ENCODE assay signal across 12 cellular contexts in the genomic region with DNA sequence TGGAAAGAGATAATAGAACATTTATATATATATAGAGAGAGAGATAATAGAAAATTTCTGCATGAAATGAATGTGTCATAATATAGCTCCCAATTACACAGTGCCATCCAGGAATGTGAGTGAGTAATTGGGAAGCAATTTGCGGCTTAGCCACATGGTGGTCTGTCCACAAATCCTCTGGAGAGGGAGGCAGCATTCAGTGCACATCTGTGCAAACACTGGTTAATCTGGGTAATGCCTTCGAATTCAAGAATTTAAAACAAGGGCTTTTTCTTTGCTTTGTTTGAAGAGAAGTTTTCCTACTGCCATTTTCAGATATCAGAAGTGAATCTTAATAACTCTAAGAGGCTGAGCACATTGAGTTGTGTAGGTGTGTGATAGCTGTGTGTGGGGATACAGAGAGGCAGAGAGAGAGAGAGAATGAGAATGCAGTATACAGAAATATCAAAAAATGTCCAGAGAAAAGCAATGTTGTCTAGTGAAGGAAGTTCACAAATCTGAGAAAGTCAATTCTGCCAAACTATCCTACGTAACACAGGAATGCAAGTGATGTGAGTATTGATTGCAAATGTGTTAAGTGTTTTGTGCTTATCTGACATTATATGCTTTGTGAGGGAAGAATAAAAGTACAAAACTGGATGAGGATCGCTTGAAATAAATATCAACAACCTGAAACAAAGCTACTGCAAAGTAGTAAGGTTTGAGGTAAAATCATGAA.
DNase-seq lines count a peak whose midpoint lies in the region; ATAC-seq and TF ChIP-seq lines count a peak whose summit lies in the region.
"Had no signal": no experiment of that assay in that cellular context is flagged by ENCODE, and none has a peak within 500 bp of the region (broad histone marks: within the 10 kb centered on the region; RNA-seq: fewer than 3 reads in every experiment).

No MANE protein-coding gene starts in this region.

- H3K4me1 ChIP-seq in ovary (ENCODE audit: insufficient read depth): no peaks in the 10 kb centered on the region
- H3K4me1 ChIP-seq in stomach: no peaks in the 10 kb centered on the region

- TF ChIP-seq CTCF in ovary (IDR thresholded peaks at IDR 0.05): no peak
- no peak for TF ChIP-seq CTCF in stomach (IDR thresholded peaks at IDR 0.05)

- no peak for TF ChIP-seq POLR2A in ovary (IDR thresholded peaks at IDR 0.05)
- TF ChIP-seq POLR2A in stomach (IDR thresholded peaks at IDR 0.05): no peak

- H3K27me3 ChIP-seq in ovary: no peaks in the 10 kb centered on the region
- H3K27me3 ChIP-seq in stomach: no peaks in the 10 kb centered on the region
- H3K27me3 ChIP-seq: ascending aorta had no signal

- no peak overlapping the region for H3K27ac ChIP-seq in ovary
- no peak overlapping the region for H3K27ac ChIP-seq in stomach
- H3K27ac ChIP-seq: ascending aorta had no signal

- TF ChIP-seq EP300 in ovary (IDR thresholded peaks at IDR 0.05) (no peak), stomach (IDR thresholded peaks at IDR 0.05) (no peak)

- WGBS in ovary, 3 donors: 48 to 64% (median 50%) methylated on average over 4 of the region's 4 CpGs
- 58 to 65% (median 60%) methylated on average over 4 of the region's 4 CpGs for WGBS in stomach, 5 donors

- intact Hi-C loops in sciatic nerve (cut with DNase I): no loop called here
- intact Hi-C loops in ovary (cut with DNase I): no loop called here
- intact Hi-C loops in stomach (cut with DNase I; ENCODE audit: low total_unique reads): no loop called here

- DNase-seq in H4 (ENCODE audit: low spot score) (peak; percentile 65), RPMI7951 (ENCODE audit: low read depth) (peak; percentile 91), fibroblast of gingiva (ENCODE audit: low read depth) (peak; percentile 57), sciatic nerve (ENCODE audit: low spot score) (no peak), cortex of kidney (lab: John Stamatoyannopoulos, UW) (no peak), ovary (no peak), stomach (no peak)
- no peak for DNase-seq in stimulated activated CD8-positive, alpha-beta memory T cell treated with anti-CD3 and anti-CD28 coated beads, Interleukin-4, amount 100 ng/mL, for 48 hours
- DNase-seq: activated CD8-positive, alpha-beta memory T cell treated with anti-CD3 and anti-CD28 coated beads, Interleukin-2, amount 10 ng/mL, durations not matched to agents 7 days and 5 days; GDM1; NCI-H2107 had no signal

- H3K36me3 ChIP-seq in ovary: no peaks in the 10 kb centered on the region
- no peaks in the 10 kb centered on the region for H3K36me3 ChIP-seq in stomach
- H3K36me3 ChIP-seq: ascending aorta had no signal

- peak; percentile 76 for ATAC-seq in sciatic nerve
- ATAC-seq: activated CD8-positive, alpha-beta memory T cell treated with anti-CD3 and anti-CD28 coated beads, Interleukin-2, amount 10 ng/mL, durations not matched to agents 7 days and 5 days had no signal

- H3K9me3 ChIP-seq in ovary (no peaks in the 10 kb centered on the region), stomach (no peaks in the 10 kb centered on the region)
- H3K9me3 ChIP-seq: ascending aorta had no signal

- H3K4me3 ChIP-seq in ovary (no peak overlapping the region), stomach (no peak overlapping the region)
- H3K4me3 ChIP-seq: ascending aorta had no signal

Comparison
In these comparisons a context has a peak if more than half of its experiments do, and no peak if none do; other contexts are left out.
1. DNase-seq: peak in H4 (single experiment), RPMI7951 (single experiment) and fibroblast of gingiva (single experiment); none in sciatic nerve (single experiment), cortex of kidney (single experiment), ovary (0 of 5), stimulated activated CD8-positive, alpha-beta memory T cell treated with anti-CD3 and anti-CD28 coated beads, Interleukin-4, amount 100 ng/mL, for 48 hours (single experiment) and stomach (single experiment).